9 cellular contexts compared by ENCODE assay signal in the genomic region with DNA sequence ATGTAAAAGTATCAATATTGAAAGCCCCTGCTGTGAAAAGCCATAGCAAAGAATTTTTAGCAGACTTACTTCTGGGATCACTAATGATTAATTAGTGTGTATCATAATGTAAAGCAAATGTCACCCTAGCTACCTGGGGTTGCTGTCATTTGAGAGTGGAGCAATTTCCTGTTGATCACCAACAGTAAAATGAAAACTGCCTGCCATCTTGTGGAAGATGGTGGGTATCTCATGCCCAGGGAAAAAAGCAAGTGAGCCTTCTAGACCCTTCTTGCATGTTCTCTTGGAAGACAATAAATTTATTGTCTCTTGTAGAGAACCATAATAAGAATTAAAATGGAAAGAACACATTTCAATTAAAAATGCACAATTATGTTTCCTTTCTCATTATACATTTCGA.
DNase-seq lines count a peak whose midpoint lies in the region; ATAC-seq and TF ChIP-seq lines count a peak whose summit lies in the region.
"Had no signal": no experiment of that assay in that cellular context is flagged by ENCODE, and none has a peak within 500 bp of the region (broad histone marks: within the 10 kb centered on the region; RNA-seq: fewer than 3 reads in every experiment).

No MANE protein-coding gene starts in this region.

- no peaks in the 10 kb centered on the region for H3K9me3 Mint-ChIP-seq in stimulated activated naive CD8-positive, alpha-beta T cell treated with anti-CD3 and anti-CD28 coated beads, Interleukin-15, amount 100 ng/mL, for 72 hours

- H3K79me2 ChIP-seq in Karpas-422 (ENCODE audit: low read length) = no peaks in the 10 kb centered on the region

- no peaks in the 10 kb centered on the region for H3K4me1 ChIP-seq in Karpas-422 (ENCODE audit: low read length)

- no peak overlapping the region for H3K4me2 ChIP-seq in Karpas-422 (ENCODE audit: low read depth, low read length, poor library complexity, severe bottlenecking)

- no peak overlapping the region for H3K4me3 Mint-ChIP-seq in stimulated activated naive CD8-positive, alpha-beta T cell treated with anti-CD3 and anti-CD28 coated beads, Interleukin-15, amount 100 ng/mL, for 72 hours

- H3K36me3 ChIP-seq in Karpas-422 (ENCODE audit: insufficient read depth, low read length) (no peaks in the 10 kb centered on the region), kidney epithelial cell (ENCODE audit: control insufficient read depth, insufficient read depth, low read length) (no peaks in the 10 kb centered on the region)

- DNase-seq in DMS53 treated with DMSO at 0.1 percent for 48 hours (lab: John Stamatoyannopoulos, UW; ENCODE audit: unreplicated experiment) (peak; percentile 35), Karpas-422 (peak; percentile 53), SHP77 (lab: John Stamatoyannopoulos, UW) (peak; percentile 11 to 28), kidney epithelial cell (ENCODE audit: low read depth) (no peak), T-helper 9 cell (no peak), left lobe of liver (ENCODE audit: low spot score) (no peak)
- no peak for DNase-seq in stimulated activated naive CD8-positive, alpha-beta T cell treated with anti-CD3 and anti-CD28 coated beads, Interleukin-15, amount 100 ng/mL, for 72 hours
- DNase-seq: islet precursor cell had no signal

- H3K27me3 Mint-ChIP-seq in stimulated activated naive CD8-positive, alpha-beta T cell treated with anti-CD3 and anti-CD28 coated beads, Interleukin-15, amount 100 ng/mL, for 72 hours = no peaks in the 10 kb centered on the region

- no peaks in the 10 kb centered on the region for H3K4me1 Mint-ChIP-seq in stimulated activated naive CD8-positive, alpha-beta T cell treated with anti-CD3 and anti-CD28 coated beads, Interleukin-15, amount 100 ng/mL, for 72 hours

- H3K27me3 ChIP-seq in Karpas-422 (ENCODE audit: low read length) (no peaks in the 10 kb centered on the region), kidney epithelial cell (ENCODE audit: control insufficient read depth, insufficient read depth, low read length) (no peaks in the 10 kb centered on the region)

- H2AFZ ChIP-seq in Karpas-422 (ENCODE audit: low read length) = no peak overlapping the region

- ATAC-seq in HG02678 (IDR thresholded peaks at IDR 0.05; ENCODE audit: unreplicated experiment) = no peak
- no peak for ATAC-seq in stimulated activated naive CD8-positive, alpha-beta T cell treated with anti-CD3 and anti-CD28 coated beads, Interleukin-15, amount 100 ng/mL, for 72 hours
- no peak for ATAC-seq in left lobe of liver

- no peaks in the 10 kb centered on the region for H3K9me3 ChIP-seq in Karpas-422 (ENCODE audit: low read length)

- H4K20me1 ChIP-seq in Karpas-422 (ENCODE audit: insufficient read depth, low read depth, low read length) = no peaks in the 10 kb centered on the region

- H3K9me2 ChIP-seq in Karpas-422 (replicated peaks; ENCODE audit: insufficient read depth, low read length) = no peaks in the 10 kb centered on the region

- TF ChIP-seq CTCF in kidney epithelial cell (IDR thresholded peaks at IDR 0.05; ENCODE audit: insufficient read depth, low read length, poor library complexity, severe bottlenecking) = peak; percentile 4

- H3K4me3 ChIP-seq in Karpas-422 (ENCODE audit: low read length) = no peak overlapping the region
- H3K4me3 ChIP-seq in kidney epithelial cell (ENCODE audit: low read depth, low read length) = no peak overlapping the region

- no peak overlapping the region for H3K9ac ChIP-seq in Karpas-422 (ENCODE audit: low read length)

- H3K27ac Mint-ChIP-seq in stimulated activated naive CD8-positive, alpha-beta T cell treated with anti-CD3 and anti-CD28 coated beads, Interleukin-15, amount 100 ng/mL, for 72 hours = no peak overlapping the region

- no peak overlapping the region for H3K27ac ChIP-seq in Karpas-422 (ENCODE audit: low read length)

Comparison
In these comparisons a context has a peak if more than half of its experiments do, and no peak if none do; other contexts are left out.
1. DNase-seq: peak in DMS53 treated with DMSO at 0.1 percent for 48 hours (single experiment), Karpas-422 (single experiment) and SHP77 (2 of 2); none in kidney epithelial cell (single experiment), stimulated activated naive CD8-positive, alpha-beta T cell treated with anti-CD3 and anti-CD28 coated beads, Interleukin-15, amount 100 ng/mL, for 72 hours (0 of 2), T-helper 9 cell (single experiment) and left lobe of liver (single experiment).